In the genomic region with DNA sequence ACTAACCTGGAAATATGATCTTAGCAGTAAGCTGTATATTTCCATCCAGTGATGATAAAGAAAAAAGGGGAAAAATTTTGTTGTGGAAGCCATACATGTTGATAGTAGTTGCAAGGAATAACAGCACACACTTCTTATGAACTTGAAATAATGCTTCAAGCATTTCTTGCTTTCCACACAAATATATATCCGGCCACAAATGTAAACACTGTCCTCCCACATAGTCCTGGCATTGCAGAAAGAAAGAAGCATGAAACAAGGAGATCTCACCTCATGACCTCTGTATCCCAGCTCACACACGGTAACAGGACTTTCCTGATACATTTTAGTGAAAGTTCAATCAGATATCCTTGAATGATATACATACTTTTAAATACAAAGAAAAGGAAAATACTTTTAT, we compare ENCODE assay signal across 17 cellular contexts.
"Had no signal": no experiment of that assay in that cellular context is flagged by ENCODE, and none has a peak within 500 bp of the region (broad histone marks: within the 10 kb centered on the region; RNA-seq: fewer than 3 reads in every experiment).

No MANE protein-coding gene starts in this region.

- H3K79me2 ChIP-seq: parathyroid adenoma had no signal

- ATAC-seq: esophagus mucosa; gastrocnemius medialis; heart left ventricle; left cardiac atrium; lower lobe of right lung; stimulated activated memory B cell treated with anti-CD40 and anti-IgM and Interleukin-4, amounts not matched to agents 10 μg/mL and 1 μg/mL and 100 μg/mL, for 72 hours had no signal

- H2AFZ ChIP-seq: parathyroid adenoma had no signal

- H3K36me3 Mint-ChIP-seq: activated naive CD8-positive, alpha-beta T cell treated with anti-CD3 and anti-CD28 coated beads, Interleukin-2, amount 10 ng/mL, durations not matched to agents 7 days and 5 days; immature natural killer cell; mesothelial cell of epicardium; stimulated activated memory B cell treated with anti-CD40 and anti-IgM and Interleukin-4, amounts not matched to agents 10 μg/mL and 1 μg/mL and 100 μg/mL, for 72 hours had no signal

- H3K27me3 ChIP-seq: colonic mucosa, gastrocnemius medialis had no signal

- H3K4me3 ChIP-seq: colonic mucosa, gastrocnemius medialis, heart left ventricle, lower lobe of right lung had no signal

- H3K36me3 ChIP-seq: colonic mucosa, gastrocnemius medialis, heart left ventricle, lower lobe of right lung had no signal

- H3K4me1 ChIP-seq: colonic mucosa, gastrocnemius medialis, lower lobe of right lung had no signal

- H3K27ac Mint-ChIP-seq: activated naive CD8-positive, alpha-beta T cell treated with anti-CD3 and anti-CD28 coated beads, Interleukin-2, amount 10 ng/mL, durations not matched to agents 7 days and 5 days; activated T-helper 1 cell treated with anti-CD3 and anti-CD28 coated beads, Interleukin-12 subunit alpha, Interleukin-12 subunit beta, Interleukin-2, Interleukin-4 antibody, amounts not matched to agents 30 ng/mL and 10 ng/mL and 1 ng/mL, durations not matched to agents 14 hours and 24 hours and 36 hours; immature natural killer cell; mesothelial cell of epicardium; stimulated activated memory B cell treated with anti-CD40 and anti-IgM and Interleukin-4, amounts not matched to agents 10 μg/mL and 1 μg/mL and 100 μg/mL, for 72 hours had no signal

- H3K9me3 ChIP-seq: colonic mucosa, gastrocnemius medialis, heart left ventricle, lower lobe of right lung had no signal

- H3K4me1 Mint-ChIP-seq: activated naive CD8-positive, alpha-beta T cell treated with anti-CD3 and anti-CD28 coated beads, Interleukin-2, amount 10 ng/mL, durations not matched to agents 7 days and 5 days; immature natural killer cell had no signal

- H3K9me3 Mint-ChIP-seq: activated naive CD8-positive, alpha-beta T cell treated with anti-CD3 and anti-CD28 coated beads, Interleukin-2, amount 10 ng/mL, durations not matched to agents 7 days and 5 days; activated T-helper 1 cell treated with anti-CD3 and anti-CD28 coated beads, Interleukin-12 subunit alpha, Interleukin-12 subunit beta, Interleukin-2, Interleukin-4 antibody, amounts not matched to agents 30 ng/mL and 10 ng/mL and 1 ng/mL, durations not matched to agents 14 hours and 24 hours and 36 hours; immature natural killer cell; mesothelial cell of epicardium; stimulated activated memory B cell treated with anti-CD40 and anti-IgM and Interleukin-4, amounts not matched to agents 10 μg/mL and 1 μg/mL and 100 μg/mL, for 72 hours had no signal

- H3K4me3 Mint-ChIP-seq: activated naive CD8-positive, alpha-beta T cell treated with anti-CD3 and anti-CD28 coated beads, Interleukin-2, amount 10 ng/mL, durations not matched to agents 7 days and 5 days; activated T-helper 1 cell treated with anti-CD3 and anti-CD28 coated beads, Interleukin-12 subunit alpha, Interleukin-12 subunit beta, Interleukin-2, Interleukin-4 antibody, amounts not matched to agents 30 ng/mL and 10 ng/mL and 1 ng/mL, durations not matched to agents 14 hours and 24 hours and 36 hours; immature natural killer cell; mesothelial cell of epicardium; stimulated activated memory B cell treated with anti-CD40 and anti-IgM and Interleukin-4, amounts not matched to agents 10 μg/mL and 1 μg/mL and 100 μg/mL, for 72 hours had no signal

- H3K9ac ChIP-seq: parathyroid adenoma had no signal

- H3K27ac ChIP-seq: colonic mucosa, gastrocnemius medialis, heart left ventricle, lower lobe of right lung, parathyroid adenoma had no signal

- DNase-seq: activated CD4-positive, CD25-positive, alpha-beta regulatory T cell treated with anti-CD3 and anti-CD28 coated beads, Interleukin-2, amount 50 U/mL, for 72 hours; activated naive CD8-positive, alpha-beta T cell treated with anti-CD3 and anti-CD28 coated beads, Interleukin-2, amount 10 ng/mL, durations not matched to agents 7 days and 5 days; aorta; colonic mucosa; gastrocnemius medialis; heart left ventricle; immature natural killer cell; left cardiac atrium; lower lobe of right lung; stimulated activated CD4-positive, alpha-beta T cell treated with anti-CD3 and anti-CD28 coated beads, Interleukin-2, amount 100 ng/mL, for 48 hours; T-helper 1 cell; T1000 had no signal
